In the genomic region with DNA sequence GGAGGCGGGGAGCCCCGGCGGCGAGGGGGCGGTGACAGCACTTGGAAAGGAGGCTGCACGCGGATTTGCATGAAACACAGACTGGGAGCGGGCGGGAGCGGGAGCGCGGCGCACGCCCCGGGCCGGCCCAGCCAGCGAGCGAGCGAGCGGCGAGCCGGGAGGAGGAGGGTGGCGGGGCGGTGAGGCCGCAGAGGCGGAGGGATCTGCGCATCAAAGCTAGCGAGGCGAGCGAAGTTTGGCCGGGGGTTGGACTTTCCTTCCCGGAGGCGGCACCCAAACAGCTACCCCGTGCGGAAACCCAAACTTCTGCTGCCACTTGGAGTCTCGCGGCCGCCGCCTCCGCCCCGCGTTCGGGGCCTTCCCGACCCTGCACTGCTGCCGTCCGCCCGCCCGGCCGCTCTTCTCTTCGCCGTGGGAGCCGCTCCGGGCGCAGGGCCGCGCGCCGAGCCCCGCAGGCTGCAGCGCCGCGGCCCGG, we compare ENCODE assay signal across 1 cellular context.
A peak's percentile ranks its signal among the peaks of the same experiment; 100 is the strongest.
TF ChIP-seq lines count a peak whose summit lies in the region.

TSS of gene SMAD3 (plus strand) at position 72 of the 475 bp plus-strand sequence. CDS start 553 bp downstream, outside the sequence.

TF ChIP-seq in HEK293, 187 proteins besides CTCF, POLR2A, EP300 and RAD21 (continued from another document and continues in another):
- TF ChIP-seq, protein P1, sequence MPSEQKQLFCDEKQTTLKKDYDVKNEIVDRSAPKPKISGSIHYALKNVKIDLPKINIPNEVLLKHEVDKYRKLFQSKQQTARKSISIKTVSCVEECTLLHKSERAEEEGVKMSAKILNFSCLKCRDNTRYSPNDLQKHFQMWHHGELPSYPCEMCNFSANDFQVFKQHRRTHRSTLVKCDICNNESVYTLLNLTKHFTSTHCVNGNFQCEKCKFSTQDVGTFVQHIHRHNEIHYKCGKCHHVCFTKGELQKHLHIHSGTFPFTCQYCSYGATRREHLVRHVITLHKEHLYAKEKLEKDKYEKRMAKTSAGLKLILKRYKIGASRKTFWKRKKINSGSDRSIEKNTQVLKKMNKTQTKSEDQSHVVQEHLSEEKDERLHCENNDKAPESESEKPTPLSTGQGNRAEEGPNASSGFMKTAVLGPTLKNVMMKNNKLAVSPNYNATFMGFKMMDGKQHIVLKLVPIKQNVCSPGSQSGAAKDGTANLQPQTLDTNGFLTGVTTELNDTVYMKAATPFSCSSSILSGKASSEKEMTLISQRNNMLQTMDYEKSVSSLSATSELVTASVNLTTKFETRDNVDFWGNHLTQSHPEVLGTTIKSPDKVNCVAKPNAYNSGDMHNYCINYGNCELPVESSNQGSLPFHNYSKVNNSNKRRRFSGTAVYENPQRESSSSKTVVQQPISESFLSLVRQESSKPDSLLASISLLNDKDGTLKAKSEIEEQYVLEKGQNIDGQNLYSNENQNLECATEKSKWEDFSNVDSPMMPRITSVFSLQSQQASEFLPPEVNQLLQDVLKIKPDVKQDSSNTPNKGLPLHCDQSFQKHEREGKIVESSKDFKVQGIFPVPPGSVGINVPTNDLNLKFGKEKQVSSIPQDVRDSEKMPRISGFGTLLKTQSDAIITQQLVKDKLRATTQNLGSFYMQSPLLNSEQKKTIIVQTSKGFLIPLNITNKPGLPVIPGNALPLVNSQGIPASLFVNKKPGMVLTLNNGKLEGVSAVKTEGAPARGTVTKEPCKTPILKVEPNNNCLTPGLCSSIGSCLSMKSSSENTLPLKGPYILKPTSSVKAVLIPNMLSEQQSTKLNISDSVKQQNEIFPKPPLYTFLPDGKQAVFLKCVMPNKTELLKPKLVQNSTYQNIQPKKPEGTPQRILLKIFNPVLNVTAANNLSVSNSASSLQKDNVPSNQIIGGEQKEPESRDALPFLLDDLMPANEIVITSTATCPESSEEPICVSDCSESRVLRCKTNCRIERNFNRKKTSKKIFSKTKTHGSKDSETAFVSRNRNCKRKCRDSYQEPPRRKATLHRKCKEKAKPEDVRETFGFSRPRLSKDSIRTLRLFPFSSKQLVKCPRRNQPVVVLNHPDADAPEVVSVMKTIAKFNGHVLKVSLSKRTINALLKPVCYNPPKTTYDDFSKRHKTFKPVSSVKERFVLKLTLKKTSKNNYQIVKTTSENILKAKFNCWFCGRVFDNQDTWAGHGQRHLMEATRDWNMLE (tag by site-specific recombination; conservative IDR thresholded peaks at IDR 0.05; ENCODE audit: low read depth), result no peak
- TF ChIP-seq HOXA7 (CRISPR knock-in tag; IDR thresholded peaks at IDR 0.05; ENCODE audit: borderline replicate concordance) (no peak), KLF10 (tag by site-specific recombination; IDR thresholded peaks at IDR 0.05) (peak; percentile 46; the same call in 1 of the 2 replicates), ZNF777 (tag by site-specific recombination; IDR thresholded peaks at IDR 0.05; ENCODE audit: borderline replicate concordance) (no peak), ZNF223 (tag by site-specific recombination; IDR thresholded peaks at IDR 0.05) (no peak), ZNF423 (tag by site-specific recombination; IDR thresholded peaks at IDR 0.05) (peak; percentile 13; the same call in 1 of the 2 replicates), ZNF707 (tag by site-specific recombination; IDR thresholded peaks at IDR 0.05) (no peak), GLIS1 (tag by site-specific recombination; IDR thresholded peaks at IDR 0.05) (peak; percentile 4; the same call in 1 of the 2 replicates), KLF1 (tag by site-specific recombination; IDR thresholded peaks at IDR 0.05) (peak; percentile 34; the same call in 1 of the 2 replicates), ZFP3 (tag by site-specific recombination; IDR thresholded peaks at IDR 0.05; ENCODE audit: low read depth) (no peak), ZNF660 (tag by site-specific recombination; IDR thresholded peaks at IDR 0.05) (peak; percentile 94), ZNF785 (tag by site-specific recombination; IDR thresholded peaks at IDR 0.05) (0 out of 2 replicates have a peak, but pooled peaks have one; percentile 51), KLF8 (tag by site-specific recombination; IDR thresholded peaks at IDR 0.05) (peak; percentile 70), ZNF560 (tag by site-specific recombination; IDR thresholded peaks at IDR 0.05; ENCODE audit: borderline replicate concordance) (no peak), ZNF350 (tag by site-specific recombination; IDR thresholded peaks at IDR 0.05) (no peak), ZFP69B (tag by site-specific recombination; IDR thresholded peaks at IDR 0.05) (peak; percentile 43; the same call in 1 of the 2 replicates), ZNF585B (tag by site-specific recombination; IDR thresholded peaks at IDR 0.05) (peak; percentile 22; the same call in 1 of the 2 replicates), PRDM1 (tag by site-specific recombination; IDR thresholded peaks at IDR 0.05) (no peak), ZNF214 (tag by site-specific recombination; IDR thresholded peaks at IDR 0.05; ENCODE audit: borderline replicate concordance) (no peak), ZNF146 (tag by site-specific recombination; IDR thresholded peaks at IDR 0.05) (no peak), ZNF211 (tag by site-specific recombination; IDR thresholded peaks at IDR 0.05; ENCODE audit: low read depth) (no peak), ZNF311 (tag by site-specific recombination; IDR thresholded peaks at IDR 0.05; ENCODE audit: borderline replicate concordance) (no peak), GLI2 (tag by site-specific recombination; IDR thresholded peaks at IDR 0.05; ENCODE audit: borderline replicate concordance, low read depth) (peak; percentile 26; the same call in 1 of the 2 replicates), EGR2 (tag by site-specific recombination; IDR thresholded peaks at IDR 0.05; ENCODE audit: low read depth) (peak; percentile 48), TCF7L2 (IDR thresholded peaks at IDR 0.05; ENCODE audit: borderline replicate concordance, low read depth, low read length) (peak; percentile 89), ZBTB21 (tag by site-specific recombination; IDR thresholded peaks at IDR 0.05) (no peak), ZBTB10 (tag by site-specific recombination; IDR thresholded peaks at IDR 0.05) (peak; percentile 8), ZNF843 (tag by site-specific recombination; IDR thresholded peaks at IDR 0.05) (peak; percentile 11; the same call in 1 of the 2 replicates), ZNF791 (tag by site-specific recombination; IDR thresholded peaks at IDR 0.05) (no peak), MZF1 (tag by site-specific recombination; IDR thresholded peaks at IDR 0.05; ENCODE audit: borderline replicate concordance) (peak; percentile 20; the same call in 1 of the 2 replicates), ZNF596 (tag by site-specific recombination; IDR thresholded peaks at IDR 0.05) (peak; percentile 92), ZSCAN4 (tag by site-specific recombination; IDR thresholded peaks at IDR 0.05) (no peak), KLF7 (tag by site-specific recombination; IDR thresholded peaks at IDR 0.05; ENCODE audit: borderline replicate concordance) (peak; percentile 48; the same call in 1 of the 2 replicates), ZNF529 (tag by site-specific recombination; IDR thresholded peaks at IDR 0.05; ENCODE audit: insufficient replicate concordance) (no peak), ZNF610 (tag by site-specific recombination; IDR thresholded peaks at IDR 0.05; ENCODE audit: borderline replicate concordance) (peak; percentile 71; the same call in 1 of the 2 replicates), ZNF571 (tag by site-specific recombination; IDR thresholded peaks at IDR 0.05) (no peak), ZNF292 (tag by site-specific recombination; IDR thresholded peaks at IDR 0.05; ENCODE audit: borderline replicate concordance, low read depth) (no peak), PBX3 (CRISPR knock-in tag; IDR thresholded peaks at IDR 0.05) (peak; percentile 68; the same call in 1 of the 2 replicates), ZNF701 (tag by site-specific recombination; IDR thresholded peaks at IDR 0.05) (no peak), ZNF768 (tag by site-specific recombination; IDR thresholded peaks at IDR 0.05) (0 out of 2 replicates have a peak, but pooled peaks have one; percentile 16), SP3 (tag by site-specific recombination; IDR thresholded peaks at IDR 0.05) (peak; percentile 55), SCRT1 (tag by site-specific recombination; IDR thresholded peaks at IDR 0.05; ENCODE audit: borderline replicate concordance) (no peak), ZNF2 (tag by site-specific recombination; IDR thresholded peaks at IDR 0.05) (no peak)
- TF ChIP-seq, protein P2, sequence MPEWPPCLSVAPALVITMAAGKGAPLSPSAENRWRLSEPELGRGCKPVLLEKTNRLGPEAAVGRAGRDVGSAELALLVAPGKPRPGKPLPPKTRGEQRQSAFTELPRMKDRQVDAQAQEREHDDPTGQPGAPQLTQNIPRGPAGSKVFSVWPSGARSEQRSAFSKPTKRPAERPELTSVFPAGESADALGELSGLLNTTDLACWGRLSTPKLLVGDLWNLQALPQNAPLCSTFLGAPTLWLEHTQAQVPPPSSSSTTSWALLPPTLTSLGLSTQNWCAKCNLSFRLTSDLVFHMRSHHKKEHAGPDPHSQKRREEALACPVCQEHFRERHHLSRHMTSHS (tag by site-specific recombination; IDR thresholded peaks at IDR 0.05), result no peak
- TF ChIP-seq, protein P3, sequence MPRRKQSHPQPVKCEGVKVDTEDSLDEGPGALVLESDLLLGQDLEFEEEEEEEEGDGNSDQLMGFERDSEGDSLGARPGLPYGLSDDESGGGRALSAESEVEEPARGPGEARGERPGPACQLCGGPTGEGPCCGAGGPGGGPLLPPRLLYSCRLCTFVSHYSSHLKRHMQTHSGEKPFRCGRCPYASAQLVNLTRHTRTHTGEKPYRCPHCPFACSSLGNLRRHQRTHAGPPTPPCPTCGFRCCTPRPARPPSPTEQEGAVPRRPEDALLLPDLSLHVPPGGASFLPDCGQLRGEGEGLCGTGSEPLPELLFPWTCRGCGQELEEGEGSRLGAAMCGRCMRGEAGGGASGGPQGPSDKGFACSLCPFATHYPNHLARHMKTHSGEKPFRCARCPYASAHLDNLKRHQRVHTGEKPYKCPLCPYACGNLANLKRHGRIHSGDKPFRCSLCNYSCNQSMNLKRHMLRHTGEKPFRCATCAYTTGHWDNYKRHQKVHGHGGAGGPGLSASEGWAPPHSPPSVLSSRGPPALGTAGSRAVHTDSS (tag by site-specific recombination; IDR thresholded peaks at IDR 0.05), result peak; percentile 36; the same call in 1 of the 2 replicates
- TF ChIP-seq, protein P4, sequence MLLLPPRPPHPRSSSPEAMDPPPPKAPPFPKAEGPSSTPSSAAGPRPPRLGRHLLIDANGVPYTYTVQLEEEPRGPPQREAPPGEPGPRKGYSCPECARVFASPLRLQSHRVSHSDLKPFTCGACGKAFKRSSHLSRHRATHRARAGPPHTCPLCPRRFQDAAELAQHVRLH (tag by site-specific recombination; IDR thresholded peaks at IDR 0.05), result peak; percentile 68; the same call in 1 of the 2 replicates
- TF ChIP-seq, protein P5, sequence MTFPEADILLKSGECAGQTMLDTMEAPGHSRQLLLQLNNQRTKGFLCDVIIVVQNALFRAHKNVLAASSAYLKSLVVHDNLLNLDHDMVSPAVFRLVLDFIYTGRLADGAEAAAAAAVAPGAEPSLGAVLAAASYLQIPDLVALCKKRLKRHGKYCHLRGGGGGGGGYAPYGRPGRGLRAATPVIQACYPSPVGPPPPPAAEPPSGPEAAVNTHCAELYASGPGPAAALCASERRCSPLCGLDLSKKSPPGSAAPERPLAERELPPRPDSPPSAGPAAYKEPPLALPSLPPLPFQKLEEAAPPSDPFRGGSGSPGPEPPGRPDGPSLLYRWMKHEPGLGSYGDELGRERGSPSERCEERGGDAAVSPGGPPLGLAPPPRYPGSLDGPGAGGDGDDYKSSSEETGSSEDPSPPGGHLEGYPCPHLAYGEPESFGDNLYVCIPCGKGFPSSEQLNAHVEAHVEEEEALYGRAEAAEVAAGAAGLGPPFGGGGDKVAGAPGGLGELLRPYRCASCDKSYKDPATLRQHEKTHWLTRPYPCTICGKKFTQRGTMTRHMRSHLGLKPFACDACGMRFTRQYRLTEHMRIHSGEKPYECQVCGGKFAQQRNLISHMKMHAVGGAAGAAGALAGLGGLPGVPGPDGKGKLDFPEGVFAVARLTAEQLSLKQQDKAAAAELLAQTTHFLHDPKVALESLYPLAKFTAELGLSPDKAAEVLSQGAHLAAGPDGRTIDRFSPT (tag by site-specific recombination; IDR thresholded peaks at IDR 0.05), result no peak
